Comparison of ENCODE assay signal across 24 cellular contexts in genomic region chr12:108498136-108498535, GRCh38.
"Had no signal": no experiment of that assay in that cellular context is flagged by ENCODE, and none has a peak within 500 bp of the region (broad histone marks: within the 10 kb centered on the region; RNA-seq: fewer than 3 reads in every experiment).

No MANE protein-coding gene starts in this region.

- DNase-seq: islet precursor cell; left ventricle myocardium inferior; mesendoderm; naive B cell; natural killer cell; nephron progenitor cell; ovary; right lobe of liver; stimulated activated CD4-positive, alpha-beta T cell treated with anti-CD3 and anti-CD28 coated beads, Interleukin-1b, Interleukin-23, amount 100 ng/mL, for 48 hours; stimulated activated CD4-positive, alpha-beta T cell treated with anti-CD3 and anti-CD28 coated beads, Interleukin-2, amount 100 ng/mL, for 48 hours; stimulated activated CD4-positive, alpha-beta T cell treated with anti-CD3 and anti-CD28 coated beads, Interleukin-4, amount 100 ng/mL, for 4 hours; stimulated activated CD8-positive, alpha-beta memory T cell treated with anti-CD3 and anti-CD28 coated beads, Interleukin-4, amount 100 ng/mL, for 48 hours; stimulated activated naive CD4-positive, alpha-beta T cell treated with Interleukin-2 at 50 U/mL for 16 hours; stimulated activated naive CD8-positive, alpha-beta T cell treated with anti-CD3 and anti-CD28 coated beads, Interleukin-15, amount 100 ng/mL, for 72 hours; substantia nigra had no signal

- H3K36me3 Mint-ChIP-seq: mesothelial cell of epicardium; stimulated activated memory B cell treated with anti-CD40 and anti-IgM and Interleukin-4, amounts not matched to agents 10 μg/mL and 1 μg/mL and 100 μg/mL, for 72 hours had no signal

- H3K4me3 Mint-ChIP-seq: mesothelial cell of epicardium; naive B cell; natural killer cell; nephron progenitor cell; stimulated activated memory B cell treated with anti-CD40 and anti-IgM and Interleukin-4, amounts not matched to agents 10 μg/mL and 1 μg/mL and 100 μg/mL, for 72 hours; stimulated activated naive CD8-positive, alpha-beta T cell treated with anti-CD3 and anti-CD28 coated beads, Interleukin-15, amount 100 ng/mL, for 72 hours had no signal

- H3K4me1 ChIP-seq: left ventricle myocardium inferior, right atrium auricular region, right lobe of liver, tibial nerve, upper lobe of left lung, vagina had no signal

- H3K27ac Mint-ChIP-seq: mesothelial cell of epicardium; naive B cell; natural killer cell; nephron progenitor cell; progenitor cell of endocrine pancreas; stimulated activated memory B cell treated with anti-CD40 and anti-IgM and Interleukin-4, amounts not matched to agents 10 μg/mL and 1 μg/mL and 100 μg/mL, for 72 hours; stimulated activated naive CD8-positive, alpha-beta T cell treated with anti-CD3 and anti-CD28 coated beads, Interleukin-15, amount 100 ng/mL, for 72 hours had no signal

- H3K27ac ChIP-seq: left ventricle myocardium inferior, ovary, right atrium auricular region, right lobe of liver, tibial nerve, upper lobe of left lung, vagina had no signal

- H3K9me3 ChIP-seq: ovary, right lobe of liver, vagina had no signal

- H3K27me3 ChIP-seq: ovary, right atrium auricular region, right lobe of liver, upper lobe of left lung, vagina had no signal

- H3K36me3 ChIP-seq: left ventricle myocardium inferior, ovary, right atrium auricular region, right lobe of liver, tibial nerve, upper lobe of left lung, vagina had no signal

- ATAC-seq: natural killer cell; right lobe of liver; stimulated activated memory B cell treated with anti-CD40 and anti-IgM and Interleukin-4, amounts not matched to agents 10 μg/mL and 1 μg/mL and 100 μg/mL, for 72 hours; stimulated activated naive CD8-positive, alpha-beta T cell treated with anti-CD3 and anti-CD28 coated beads, Interleukin-15, amount 100 ng/mL, for 72 hours had no signal

- H3K4me3 ChIP-seq: left ventricle myocardium inferior, lung, ovary, right atrium auricular region, right lobe of liver, smooth muscle cell, tibial nerve, upper lobe of left lung, vagina had no signal

- H3K4me1 Mint-ChIP-seq: mesothelial cell of epicardium; naive B cell; natural killer cell; nephron progenitor cell; stimulated activated memory B cell treated with anti-CD40 and anti-IgM and Interleukin-4, amounts not matched to agents 10 μg/mL and 1 μg/mL and 100 μg/mL, for 72 hours; stimulated activated naive CD8-positive, alpha-beta T cell treated with anti-CD3 and anti-CD28 coated beads, Interleukin-15, amount 100 ng/mL, for 72 hours had no signal
